In genomic region chr6:43703512-43704429, GRCh38 we compare ENCODE assay signal across 11 cellular contexts. TPM values are rescaled to one million over a fixed set of nuclear protein-coding genes. Genes with fewer than 3 reads are reported as not detected.
A peak's percentile ranks its signal among the peaks of the same experiment; 100 is the strongest.
DNase-seq lines count a peak whose midpoint lies in the region; ATAC-seq and TF ChIP-seq lines count a peak whose summit lies in the region.
"Had no signal": no experiment of that assay in that cellular context is flagged by ENCODE, and none has a peak within 500 bp of the region (broad histone marks: within the 10 kb centered on the region; RNA-seq: fewer than 3 reads in every experiment).

No MANE protein-coding gene starts in this region.

- H2BK120ac ChIP-seq in IMR-90 (ENCODE audit: low read depth, low read length): no peak overlapping the region

- H3K9ac ChIP-seq in IMR-90 (ENCODE audit: low read depth, low read length): no peak overlapping the region

- H3K56ac ChIP-seq in IMR-90 (ENCODE audit: extremely low read depth, insufficient read depth, low read length): no peak overlapping the region

- intact Hi-C loops in IMR-90 (cut with micrococcal nuclease): no loop called here
- intact Hi-C loops in prostate gland (cut with DNase I): no loop called here

- ATAC-seq in IMR-90 (ENCODE audit: low read depth) (no peak), HG03565 (IDR thresholded peaks at IDR 0.05; ENCODE audit: unreplicated experiment) (no peak), HG03039 (IDR thresholded peaks at IDR 0.05; ENCODE audit: unreplicated experiment) (no peak)

- dilution Hi-C loops in IMR-90 (cut with HindIII; ENCODE audit: low sequenced_read_pairs, unreplicated experiment): no loop called here

- no peak overlapping the region for H3K4me3 ChIP-seq in IMR-90 (ENCODE audit: insufficient read depth, low read depth, low read length)
- H3K4me3 ChIP-seq in ectodermal cell (ENCODE audit: insufficient read depth, low read depth, low read length): no peak overlapping the region
- no peak overlapping the region for H3K4me3 ChIP-seq in prostate gland

- peak overlapping the region; percentile 23; the same call in 1 of the 3 replicates for H2BK15ac ChIP-seq in IMR-90 (ENCODE audit: low read depth, low read length)

- TF ChIP-seq RAD21 in IMR-90 (IDR thresholded peaks at IDR 0.05; ENCODE audit: low read length): no peak

- DNase-seq in IMR-90 (no peak), nephron progenitor cell (no peak), NCI-H187 treated with DMSO at 0.1 percent for 48 hours (lab: John Stamatoyannopoulos, UW) (no peak), prostate gland (ENCODE audit: low spot score) (no peak)
- DNase-seq: activated gamma-delta T cell; effector CD4-positive, alpha-beta T cell had no signal

- peaks cover 21% of the 10 kb centered on the region for H3K9me1 ChIP-seq in IMR-90 (ENCODE audit: insufficient read depth, low read length)

- H2BK5ac ChIP-seq in IMR-90 (ENCODE audit: low read depth, low read length, poor library complexity, severe bottlenecking): no peak overlapping the region

- H2BK20ac ChIP-seq in IMR-90 (ENCODE audit: low read depth, low read length): 0 out of 2 replicates have a peak overlapping the region, but pooled peaks have one; percentile 59

- no peak overlapping the region for H3K4me2 ChIP-seq in IMR-90 (ENCODE audit: low read depth, low read length)

- no peaks in the 10 kb centered on the region for H4K20me1 ChIP-seq in IMR-90 (ENCODE audit: insufficient read depth, low read length)

- peaks cover 82% of the 10 kb centered on the region for H3K4me1 Mint-ChIP-seq in nephron progenitor cell

- H3K4me1 ChIP-seq in IMR-90 (ENCODE audit: control insufficient read depth, insufficient read depth, low read length): peaks cover 32% of the 10 kb centered on the region
- H3K4me1 ChIP-seq in ectodermal cell (ENCODE audit: control insufficient read depth, insufficient read depth, low read length): peaks cover 18% of the 10 kb centered on the region
- peaks cover 13% of the 10 kb centered on the region for H3K4me1 ChIP-seq in prostate gland (replicated peaks)

- H3K27me3 Mint-ChIP-seq in nephron progenitor cell (ENCODE audit: low read depth, poor library complexity): peaks cover 7% of the 10 kb centered on the region

- peak overlapping the region in 1 of 2 experiments; percentile 38; a peak in 1 of 4 replicates for H4K8ac ChIP-seq in IMR-90 (ENCODE audit: low read depth in 2 of 2, low read length in 2 of 2)

- H3K27ac ChIP-seq in 22Rv1: peak overlapping the region; percentile 82
- no peak overlapping the region for H3K27ac ChIP-seq in IMR-90 (ENCODE audit: insufficient read depth, low read length)
- peak overlapping the region; percentile 84 for H3K27ac ChIP-seq in ectodermal cell (ENCODE audit: insufficient read depth, low read depth, low read length, poor library complexity, severe bottlenecking)
- peak overlapping the region in 1 of 2 donors; percentile 72 for H3K27ac ChIP-seq in prostate gland

- no peak overlapping the region for H2AK5ac ChIP-seq in IMR-90 (ENCODE audit: low read depth, low read length)

- H3K14ac ChIP-seq in IMR-90 (replicated peaks; ENCODE audit: low read depth, low read length): no peak overlapping the region; the same call in 1 of the 2 replicates

- no peak overlapping the region for H4K91ac ChIP-seq in IMR-90 (ENCODE audit: insufficient read depth, low read depth, low read length)

- in situ Hi-C loops in IMR-90 (cut with MboI; ENCODE audit: low sequenced_read_pairs): no loop called here

- no peaks in the 10 kb centered on the region for H3K9me3 Mint-ChIP-seq in nephron progenitor cell

- H3K36me3 Mint-ChIP-seq in nephron progenitor cell (ENCODE audit: low read depth): no peaks in the 10 kb centered on the region

- no peak overlapping the region for H3K4me3 Mint-ChIP-seq in nephron progenitor cell

- H3K4ac ChIP-seq in IMR-90 (ENCODE audit: low read depth, low read length): no peak overlapping the region

- TF ChIP-seq POLR2A in IMR-90 (IDR thresholded peaks at IDR 0.05; ENCODE audit: low read depth, low read length): no peak
- no peak for TF ChIP-seq POLR2A in prostate gland (IDR thresholded peaks at IDR 0.05)

- 100% methylated on average over 1 of the region's 8 CpGs; no CpG with 5 or more reads in 1 of the 2 experiments for WGBS in IMR-90 (ENCODE audit: extremely low coverage in 2 of 2, insufficient read length in 1 of 2), 2 experiments
- 91 to 95% methylated on average over 8 of the region's 8 CpGs for WGBS in ectodermal cell, 2 experiments
- WGBS in prostate gland: 82% methylated on average over 8 of the region's 8 CpGs

- no peak for TF ChIP-seq CTCF in 22Rv1 (IDR thresholded peaks at IDR 0.05)
- no peak for TF ChIP-seq CTCF in IMR-90 (conservative IDR thresholded peaks at IDR 0.05; ENCODE audit: low read depth, low read length)
- TF ChIP-seq CTCF in nephron progenitor cell (IDR thresholded peaks at IDR 0.05): no peak
- no peak for TF ChIP-seq CTCF in prostate gland (IDR thresholded peaks at IDR 0.05)

- H3K36me3 ChIP-seq in IMR-90 (ENCODE audit: control insufficient read depth, insufficient read depth, low read length) (no peaks in the 10 kb centered on the region), ectodermal cell (ENCODE audit: control insufficient read depth, insufficient read depth, low read length) (no peaks in the 10 kb centered on the region), prostate gland (no peaks in the 10 kb centered on the region)
- H3K36me3 ChIP-seq: BE2C had no signal

- H3K27ac Mint-ChIP-seq in nephron progenitor cell: peak overlapping the region; percentile 98

- H4K5ac ChIP-seq in IMR-90 (ENCODE audit: low read depth, low read length): no peak overlapping the region

- H2AK9ac ChIP-seq in IMR-90 (replicated peaks; ENCODE audit: low read depth, low read length, poor library complexity): no peak overlapping the region

- H3K27me3 ChIP-seq in IMR-90 (ENCODE audit: control insufficient read depth, insufficient read depth, low read length): no peaks in the 10 kb centered on the region
- no peaks in the 10 kb centered on the region for H3K27me3 ChIP-seq in ectodermal cell (ENCODE audit: control insufficient read depth, insufficient read depth, low read length, poor library complexity, severe bottlenecking)
- no peaks in the 10 kb centered on the region for H3K27me3 ChIP-seq in prostate gland (replicated peaks; ENCODE audit: insufficient read depth)
- H3K27me3 ChIP-seq: BE2C had no signal

- H3K23ac ChIP-seq in IMR-90 (ENCODE audit: low read depth, low read length): no peak overlapping the region

- H3K18ac ChIP-seq in IMR-90 (ENCODE audit: low read depth, low read length): no peak overlapping the region

- CTCF ChIA-PET in IMR-90 (lab: Yijun Ruan, JAX): no interaction called here

- H2AFZ ChIP-seq in IMR-90 (replicated peaks; ENCODE audit: low read length, poor library complexity): no peak overlapping the region

- H3K9me3 ChIP-seq in IMR-90 (ENCODE audit: control insufficient read depth, insufficient read depth, low read length) (no peaks in the 10 kb centered on the region), ectodermal cell (ENCODE audit: control insufficient read depth, low read length) (no peaks in the 10 kb centered on the region), prostate gland (no peaks in the 10 kb centered on the region)
- H3K9me3 ChIP-seq: BE2C had no signal

- no TSS peak for BruUV-seq in IMR-90 (replicated peaks; lab: Mats Ljungman, UMichigan)

- POLR2A ChIA-PET in IMR-90 (lab: Charles Lee; ENCODE audit: unreplicated experiment): no interaction called here

- no peaks in the 10 kb centered on the region for H3K79me1 ChIP-seq in IMR-90 (ENCODE audit: low read depth in 1 of 2, low read length in 2 of 2)

TF ChIP-seq in IMR-90, 13 proteins besides CTCF, POLR2A, EP300 and RAD21 (continues in another document):
- no peak for TF ChIP-seq NFE2L2 (IDR thresholded peaks at IDR 0.05; ENCODE audit: low read depth, low read length)
- TF ChIP-seq CEBPB (IDR thresholded peaks at IDR 0.05; ENCODE audit: low read depth, low read length): no peak
- no peak for TF ChIP-seq RFX5 (IDR thresholded peaks at IDR 0.05; ENCODE audit: low read depth, low read length)
- no peak for TF ChIP-seq MXI1 (IDR thresholded peaks at IDR 0.05; ENCODE audit: borderline replicate concordance, low read depth, low read length)
- no peak for TF ChIP-seq CHD1 (IDR thresholded peaks at IDR 0.05; ENCODE audit: low read depth, low read length)
- TF ChIP-seq MAZ (IDR thresholded peaks at IDR 0.05; ENCODE audit: borderline replicate concordance, low read depth, low read length): no peak
- TF ChIP-seq BHLHE40 (IDR thresholded peaks at IDR 0.05; ENCODE audit: low read depth, low read length): no peak
- no peak for TF ChIP-seq MAFK (IDR thresholded peaks at IDR 0.05; ENCODE audit: low read depth, low read length)
- TF ChIP-seq, protein P1, sequence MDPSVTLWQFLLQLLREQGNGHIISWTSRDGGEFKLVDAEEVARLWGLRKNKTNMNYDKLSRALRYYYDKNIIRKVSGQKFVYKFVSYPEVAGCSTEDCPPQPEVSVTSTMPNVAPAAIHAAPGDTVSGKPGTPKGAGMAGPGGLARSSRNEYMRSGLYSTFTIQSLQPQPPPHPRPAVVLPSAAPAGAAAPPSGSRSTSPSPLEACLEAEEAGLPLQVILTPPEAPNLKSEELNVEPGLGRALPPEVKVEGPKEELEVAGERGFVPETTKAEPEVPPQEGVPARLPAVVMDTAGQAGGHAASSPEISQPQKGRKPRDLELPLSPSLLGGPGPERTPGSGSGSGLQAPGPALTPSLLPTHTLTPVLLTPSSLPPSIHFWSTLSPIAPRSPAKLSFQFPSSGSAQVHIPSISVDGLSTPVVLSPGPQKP (IDR thresholded peaks at IDR 0.05; ENCODE audit: borderline replicate concordance, low read depth, low read length): no peak
- no peak for TF ChIP-seq SMC3 (IDR thresholded peaks at IDR 0.05; ENCODE audit: low read depth, low read length)
- TF ChIP-seq RCOR1 (IDR thresholded peaks at IDR 0.05; ENCODE audit: insufficient replicate concordance, low read length): no peak

RNA-seq across cellular contexts. Expression of gene MRPS18A, which starts 16.2 kb away (rescaled TPM):
- total RNA-seq in IMR-90 (2012; rRNA removed) (43.0 and 47.0 TPM in 2 replicates), prostate gland (10 to 100 TPM; 56.6 to 56.9 TPM)
- 56.6 and 56.8 TPM in 2 replicates for polyA plus RNA-seq in IMR-90 (2012; rRNA removed)
- polyA plus RNA-seq in IMR-90 (2012; cell fraction: cytosol; rRNA removed): 53.5 and 60.4 TPM in 2 replicates
- 24.4 and 30.5 TPM in 2 replicates for polyA plus RNA-seq in IMR-90 (2012; cell fraction: nucleus; rRNA removed; ENCODE audit: low replicate concordance)
- polyA plus RNA-seq in ectodermal cell (2013, experiment 1 of 4): 44.0 TPM
- 53.6 TPM for polyA plus RNA-seq in ectodermal cell (2013, experiment 2 of 4)
- 47.9 TPM for polyA plus RNA-seq in ectodermal cell (2013, experiment 3 of 4)
- 50.8 TPM for polyA plus RNA-seq in ectodermal cell (2013, experiment 4 of 4)

RNA-seq across cellular contexts. Expression of gene RSPH9, which starts 58.9 kb away (rescaled TPM):
- total RNA-seq in IMR-90 (2012; rRNA removed) (under 0.01 and 0.18 TPM in 2 replicates), prostate gland (1 to 10 TPM in 1 of 2 donors, under 1 TPM in 1; 0.23 to 1.9 TPM)
- polyA plus RNA-seq in IMR-90 (2012; rRNA removed): 0.21 and 0.24 TPM in 2 replicates
- 0.34 and 0.38 TPM in 2 replicates for polyA plus RNA-seq in IMR-90 (2012; cell fraction: cytosol; rRNA removed)
- 0.14 and 0.24 TPM in 2 replicates for polyA plus RNA-seq in IMR-90 (2012; cell fraction: nucleus; rRNA removed; ENCODE audit: low replicate concordance)
- 1.3 TPM for polyA plus RNA-seq in ectodermal cell (2013, experiment 1 of 4)
- 2.1 TPM for polyA plus RNA-seq in ectodermal cell (2013, experiment 2 of 4)
- 1.8 TPM for polyA plus RNA-seq in ectodermal cell (2013, experiment 3 of 4)
- 2.3 TPM for polyA plus RNA-seq in ectodermal cell (2013, experiment 4 of 4)
